In the genomic region with DNA sequence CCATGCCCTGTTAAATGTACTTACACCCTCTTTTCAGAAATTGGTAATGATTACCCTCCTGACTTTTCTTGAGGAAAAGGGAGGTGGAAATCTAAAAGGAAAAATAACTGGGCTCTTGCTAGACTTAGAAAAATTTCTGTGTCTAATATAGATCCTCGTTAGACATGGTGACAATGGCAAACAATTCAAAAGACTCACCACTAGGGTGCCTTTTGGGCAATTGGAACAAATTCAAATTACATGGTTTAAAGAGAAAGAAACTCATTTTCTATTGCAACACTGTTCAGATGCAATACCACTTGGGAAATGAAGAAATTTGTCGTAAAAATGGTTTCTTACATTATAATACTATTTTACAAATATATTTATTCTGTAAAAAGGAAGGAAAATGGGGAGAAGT, we compare ENCODE assay signal across 18 cellular contexts.
DNase-seq lines count a peak whose midpoint lies in the region; ATAC-seq and TF ChIP-seq lines count a peak whose summit lies in the region.
"Had no signal": no experiment of that assay in that cellular context is flagged by ENCODE, and none has a peak within 500 bp of the region (broad histone marks: within the 10 kb centered on the region; RNA-seq: fewer than 3 reads in every experiment).

No MANE protein-coding gene starts in this region.

- no peaks in the 10 kb centered on the region for H3K4me1 Mint-ChIP-seq in endothelial cell (ENCODE audit: unreplicated experiment)
- H3K4me1 Mint-ChIP-seq in activated CD8-positive, alpha-beta T cell treated with anti-CD3 and anti-CD28 coated beads, Interleukin-2, amount 10 ng/mL, durations not matched to agents 7 days and 5 days (ENCODE audit: low read depth), result no peaks in the 10 kb centered on the region

- H3K27me3 Mint-ChIP-seq in endothelial cell (ENCODE audit: unreplicated experiment), result peaks cover 1% of the 10 kb centered on the region
- H3K27me3 Mint-ChIP-seq in activated CD8-positive, alpha-beta T cell treated with anti-CD3 and anti-CD28 coated beads, Interleukin-2, amount 10 ng/mL, durations not matched to agents 7 days and 5 days (ENCODE audit: low read depth), result no peaks in the 10 kb centered on the region

- H3K4me3 ChIP-seq in GM12864 (ENCODE audit: low read depth, low read length), result no peak overlapping the region
- H3K4me3 ChIP-seq: BLaER1, lower lobe of right lung, skin epidermis had no signal

- CTCF ChIA-PET in activated CD8-positive, alpha-beta T cell treated with anti-CD3 and anti-CD28 coated beads, Interleukin-2, amount 10 ng/mL, durations not matched to agents 7 days and 5 days (lab: Charles Lee), result no interaction called here

- H3K36me3 Mint-ChIP-seq in endothelial cell (ENCODE audit: low read depth, unreplicated experiment), result no peaks in the 10 kb centered on the region
- no peaks in the 10 kb centered on the region for H3K36me3 Mint-ChIP-seq in activated CD8-positive, alpha-beta T cell treated with anti-CD3 and anti-CD28 coated beads, Interleukin-2, amount 10 ng/mL, durations not matched to agents 7 days and 5 days (ENCODE audit: low read depth)

- POLR2A ChIA-PET in activated CD8-positive, alpha-beta T cell treated with anti-CD3 and anti-CD28 coated beads, Interleukin-2, amount 10 ng/mL, durations not matched to agents 7 days and 5 days (lab: Charles Lee), result no interaction called here

- peak; percentile 8 for TF ChIP-seq CTCF in GM12864 (IDR thresholded peaks at IDR 0.05; ENCODE audit: low read depth, low read length, missing control alignments)
- peak; percentile 35 for TF ChIP-seq CTCF in endothelial cell (IDR thresholded peaks at IDR 0.05; ENCODE audit: unreplicated experiment)

- no peaks in the 10 kb centered on the region for H3K9me3 Mint-ChIP-seq in endothelial cell (ENCODE audit: unreplicated experiment)
- H3K9me3 Mint-ChIP-seq in activated CD8-positive, alpha-beta T cell treated with anti-CD3 and anti-CD28 coated beads, Interleukin-2, amount 10 ng/mL, durations not matched to agents 7 days and 5 days (ENCODE audit: insufficient read depth), result peaks cover 9% of the 10 kb centered on the region

- H3K27ac Mint-ChIP-seq in endothelial cell (ENCODE audit: unreplicated experiment), result no peak overlapping the region
- no peak overlapping the region for H3K27ac Mint-ChIP-seq in activated CD8-positive, alpha-beta T cell treated with anti-CD3 and anti-CD28 coated beads, Interleukin-2, amount 10 ng/mL, durations not matched to agents 7 days and 5 days
- H3K27ac Mint-ChIP-seq: activated naive CD4-positive, alpha-beta T cell treated with anti-CD3 and anti-CD28 coated beads for 36 hours had no signal

- H3K4me3 Mint-ChIP-seq in endothelial cell (ENCODE audit: unreplicated experiment), result no peak overlapping the region
- H3K4me3 Mint-ChIP-seq in activated CD8-positive, alpha-beta T cell treated with anti-CD3 and anti-CD28 coated beads, Interleukin-2, amount 10 ng/mL, durations not matched to agents 7 days and 5 days, result no peak overlapping the region
- H3K4me3 Mint-ChIP-seq: activated naive CD4-positive, alpha-beta T cell treated with anti-CD3 and anti-CD28 coated beads for 36 hours had no signal

- in situ Hi-C loops in ACHN (cut with HindIII; ENCODE audit: low pct_ligation_motif_present, low pct_unique_long_range_greater_than_20kb, low sequenced_read_pairs), result no loop called here

- no peak for ATAC-seq in activated CD8-positive, alpha-beta T cell treated with anti-CD3 and anti-CD28 coated beads, Interleukin-2, amount 10 ng/mL, durations not matched to agents 7 days and 5 days
- ATAC-seq in GM18519 (IDR thresholded peaks at IDR 0.05; ENCODE audit: low FRiP score, unreplicated experiment), result no peak
- ATAC-seq: lower lobe of right lung had no signal

- DNase-seq in ACHN (peak; percentile 9), GM12864 (ENCODE audit: low read depth) (no peak), NCI-H526 (lab: John Stamatoyannopoulos, UW) (peak; percentile 65 to 68), endothelial cell (ENCODE audit: low spot score) (no peak), superior temporal gyrus (ENCODE audit: extremely low spot score) (no peak)
- DNase-seq in activated CD8-positive, alpha-beta T cell treated with anti-CD3 and anti-CD28 coated beads, Interleukin-2, amount 10 ng/mL, durations not matched to agents 7 days and 5 days, result no peak
- DNase-seq: activated CD4-positive, alpha-beta T cell treated with anti-CD3 and anti-CD28 coated beads, Interleukin-2, amount 50 U/mL, for 4 hours; activated naive CD4-positive, alpha-beta T cell treated with anti-CD3 and anti-CD28 coated beads for 36 hours; aorta; cerebellar nuclear complex; effector CD8-positive, alpha-beta T cell; lower lobe of right lung; NCI-H2171 treated with DMSO at 0.1 percent for 48 hours; posterior cingulate gyrus; stimulated activated CD4-positive, alpha-beta T cell treated with anti-CD3 and anti-CD28 coated beads, Interleukin-4, amount 100 ng/mL, for 1 hour had no signal

Comparison
In these comparisons a context has a peak if more than half of its experiments do, and no peak if none do; other contexts are left out.
1. DNase-seq: peak in ACHN (single experiment) and NCI-H526 (2 of 2); none in GM12864 (single experiment), endothelial cell (single experiment), activated CD8-positive, alpha-beta T cell treated with anti-CD3 and anti-CD28 coated beads, Interleukin-2, amount 10 ng/mL, durations not matched to agents 7 days and 5 days (single experiment) and superior temporal gyrus (single experiment).